1 cellular context compared by ENCODE assay signal in genomic region chr19:3100747-3101730, GRCh38.
A peak's percentile ranks its signal among the peaks of the same experiment; 100 is the strongest.
TF ChIP-seq lines count a peak whose summit lies in the region.

No MANE protein-coding gene starts in this region.

TF ChIP-seq in K562, 482 proteins besides CTCF, POLR2A, EP300 and RAD21:
- peak; percentile 11; the same call in 1 of the 2 replicates for TF ChIP-seq POLR2G (IDR thresholded peaks at IDR 0.05; ENCODE audit: low read depth, low read length)
- peak; percentile 12; the same call in 1 of the 2 replicates for TF ChIP-seq USF2 (CRISPR knock-in tag; IDR thresholded peaks at IDR 0.05)
- TF ChIP-seq NEUROD1 (IDR thresholded peaks at IDR 0.05; ENCODE audit: borderline replicate concordance, low read depth, low read length, partially characterized antibody), result no peak
